ENCODE assay signal across 9 cellular contexts in the genomic region with DNA sequence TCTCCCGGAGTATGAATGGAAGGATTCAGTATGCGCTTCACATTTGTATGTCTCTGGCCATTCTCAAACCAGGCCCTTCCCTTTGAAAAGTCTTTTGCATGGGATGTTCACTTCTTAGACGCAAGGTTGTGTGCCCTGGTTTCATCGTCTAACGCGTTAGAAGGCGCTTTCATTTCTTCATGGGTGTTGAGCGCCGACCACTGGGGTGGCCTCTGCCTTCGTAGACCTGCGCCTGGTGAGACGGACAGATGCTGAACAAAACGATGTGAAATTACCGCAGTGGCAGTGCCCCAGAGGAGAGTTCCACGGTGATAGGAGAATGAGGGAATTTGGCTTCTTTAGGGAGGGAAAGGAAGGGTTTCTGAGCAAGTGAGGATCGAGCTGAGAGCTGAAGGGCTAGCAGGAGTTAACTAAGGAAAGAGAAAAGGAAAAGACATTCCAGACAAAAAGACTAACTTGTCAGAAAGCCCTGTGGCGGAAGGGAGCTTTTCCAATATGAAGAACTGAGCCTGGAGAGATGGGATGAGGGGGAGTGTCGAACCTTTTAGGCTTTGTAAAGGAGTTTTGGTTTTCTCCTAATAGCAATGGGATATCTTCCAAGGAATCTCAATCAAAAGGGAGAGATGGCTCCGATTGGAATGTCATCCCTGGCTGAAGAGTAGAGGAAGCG. TPM values are rescaled to one million over a fixed set of nuclear protein-coding genes. Genes with fewer than 3 reads are reported as not detected.
DNase-seq lines count a peak whose midpoint lies in the region; ATAC-seq and TF ChIP-seq lines count a peak whose summit lies in the region.
"Had no signal": no experiment of that assay in that cellular context is flagged by ENCODE, and none has a peak within 500 bp of the region (broad histone marks: within the 10 kb centered on the region; RNA-seq: fewer than 3 reads in every experiment).

No MANE protein-coding gene starts in this region.

- H3K9ac ChIP-seq in HCT116 (ENCODE audit: low read length), result peak overlapping the region; percentile 95

- H3K36me3 ChIP-seq in HCT116 (ENCODE audit: control insufficient read depth in 1 of 2, insufficient read depth in 2 of 2, low read length in 2 of 2), result no peaks in the 10 kb centered on the region
- H3K36me3 ChIP-seq in gastrocnemius medialis, result no peaks in the 10 kb centered on the region

- no peak for ATAC-seq in HCT116
- ATAC-seq in activated T-helper 17 cell treated with anti-CD3 and anti-CD28 coated beads, Interleukin-2, amount 50 U/mL, for 72 hours (replicated peaks), result peak; percentile 15
- ATAC-seq in gastrocnemius medialis, result no peak

- no peaks in the 10 kb centered on the region for H4K20me1 ChIP-seq in HCT116 (ENCODE audit: insufficient read depth)

- H3K9me3 ChIP-seq in HCT116 (ENCODE audit: control insufficient read depth in 1 of 2, insufficient read depth in 1 of 2, low read depth in 1 of 2, low read length in 2 of 2) (no peaks in the 10 kb centered on the region), gastrocnemius medialis (no peaks in the 10 kb centered on the region)

- H3K27ac ChIP-seq in HCT116 (ENCODE audit: low read depth, low read length) (peak overlapping the region; percentile 82), gastrocnemius medialis (peak overlapping the region; percentile 90 to 98 (median 94))

- peak overlapping the region; percentile 46 for H2AFZ ChIP-seq in HCT116 (ENCODE audit: low read depth, low read length, poor library complexity, severe bottlenecking)

- RAD21 ChIA-PET in HCT116 (lab: Charles Lee; ENCODE audit: low non-redundant PET in 1 of 2, low total read pairs in 2 of 2, uncharacterized antibody in 2 of 2, unreplicated experiment in 2 of 2), result no interaction called here

- H3K4me3 Mint-ChIP-seq in activated T-helper 17 cell treated with anti-CD3 and anti-CD28 coated beads, Interleukin-2, amount 50 U/mL, for 72 hours, result no peak overlapping the region
- no peak overlapping the region for H3K4me3 Mint-ChIP-seq in glutamatergic neuron (ENCODE audit: unreplicated experiment)
- H3K4me3 Mint-ChIP-seq: mesothelial cell of epicardium had no signal

- peak overlapping the region; percentile 91 to 99 for H3K4me3 ChIP-seq in HCT116 (replicated peaks in 1 of 2; ENCODE audit: low read depth in 1 of 2, low read length in 2 of 2)
- H3K4me3 ChIP-seq in gastrocnemius medialis, result peak overlapping the region; percentile 63 to 98 (median 79)

- TF ChIP-seq POLR2A in HCT116 (IDR thresholded peaks at IDR 0.05; ENCODE audit: borderline replicate concordance, extremely low read depth, insufficient read depth, insufficient read length) (no peak), gastrocnemius medialis (IDR thresholded peaks at IDR 0.05) (no peak)

- peak in 1 of 3 experiments; percentile 5; a peak in 1 of 6 replicates for TF ChIP-seq CTCF in HCT116 (IDR thresholded peaks at IDR 0.05 in 2 of 3, conservative IDR thresholded peaks at IDR 0.05 in 1 of 3; ENCODE audit: borderline replicate concordance in 1 of 3, insufficient read depth in 1 of 3, low read depth in 2 of 3, low read length in 2 of 3)
- no peak for TF ChIP-seq CTCF in glutamatergic neuron (IDR thresholded peaks at IDR 0.05; ENCODE audit: partially characterized antibody, unreplicated experiment)
- TF ChIP-seq CTCF in gastrocnemius medialis (IDR thresholded peaks at IDR 0.05 in 4 of 5, conservative IDR thresholded peaks at IDR 0.05 in 1 of 5), result peak in 1 of 5 experiments; percentile 23

- H3K27me3 ChIP-seq in HCT116 (ENCODE audit: insufficient read depth, low read length) (no peaks in the 10 kb centered on the region), gastrocnemius medialis (no peaks in the 10 kb centered on the region)

- no peaks in the 10 kb centered on the region for H3K9me2 ChIP-seq in HCT116 (ENCODE audit: insufficient read depth)

- H3K4me1 ChIP-seq in HCT116 (ENCODE audit: control insufficient read depth in 1 of 2, insufficient read depth in 2 of 2, low read length in 2 of 2) (peaks cover 3 to 22% of the 10 kb centered on the region in 2 experiments; a peak in 3 of 4 replicates), gastrocnemius medialis (peaks cover 56 to 61% of the 10 kb centered on the region in 2 donors)

- TSS peak; percentile 79 for BruUV-seq in HCT116 (replicated peaks; lab: Mats Ljungman, UMichigan)

- CTCF ChIA-PET in HCT116 (lab: Charles Lee), result interaction anchor here (1.2 to 1.8 kb wide), 2 partner anchors 86 to 88 kb away, joined by 3 to 4 read pairs; no protein-coding TSS in a partner anchor

- no peak overlapping the region for H3K27ac Mint-ChIP-seq in activated T-helper 17 cell treated with anti-CD3 and anti-CD28 coated beads, Interleukin-2, amount 50 U/mL, for 72 hours
- H3K27ac Mint-ChIP-seq in glutamatergic neuron (ENCODE audit: unreplicated experiment), result no peak overlapping the region
- H3K27ac Mint-ChIP-seq: mesothelial cell of epicardium had no signal

- TF ChIP-seq RAD21 in HCT116 (IDR thresholded peaks at IDR 0.05; ENCODE audit: low read depth), result peak; percentile 30; the same call in 1 of the 2 replicates

- POLR2A ChIA-PET in HCT116 (lab: Charles Lee), result interaction anchor here (1.2 to 1.8 kb wide), 3 partner anchors 11 to 93 kb away, joined by 3 to 10 read pairs (median 3); a partner anchor contains a TSS

- intact Hi-C loops in HCT116 (cut with micrococcal nuclease), result loop anchor here (2.0 to 5.0 kb wide), 3 partner anchors 77 to 176 kb away; a partner anchor contains a TSS
- intact Hi-C loops in gastrocnemius medialis (cut with DNase I; ENCODE audit: low total_unique reads), result loop anchor here (2.0 to 10.0 kb wide), 4 partner anchors 76 to 204 kb away; a partner anchor contains a TSS

- in situ Hi-C loops in gastrocnemius medialis (cut with MboI; ENCODE audit: low sequenced_read_pairs in 4 of 4), result loop anchor here in 1 of 4 donors (10.0 kb wide), 1 partner anchor 86 kb away; no protein-coding TSS in a partner anchor

- H3K36me3 Mint-ChIP-seq in activated T-helper 17 cell treated with anti-CD3 and anti-CD28 coated beads, Interleukin-2, amount 50 U/mL, for 72 hours (ENCODE audit: low read depth), result peaks cover 30% of the 10 kb centered on the region
- H3K36me3 Mint-ChIP-seq in glutamatergic neuron (ENCODE audit: unreplicated experiment), result no peaks in the 10 kb centered on the region
- H3K36me3 Mint-ChIP-seq: mesothelial cell of epicardium had no signal

- H3K4me2 ChIP-seq in HCT116 (ENCODE audit: low read length), result peak overlapping the region; percentile 96

- no peaks in the 10 kb centered on the region for H3K27me3 Mint-ChIP-seq in activated T-helper 17 cell treated with anti-CD3 and anti-CD28 coated beads, Interleukin-2, amount 50 U/mL, for 72 hours
- peaks cover 7% of the 10 kb centered on the region for H3K27me3 Mint-ChIP-seq in glutamatergic neuron (ENCODE audit: unreplicated experiment)

- peaks cover 14% of the 10 kb centered on the region for H3K4me1 Mint-ChIP-seq in activated T-helper 17 cell treated with anti-CD3 and anti-CD28 coated beads, Interleukin-2, amount 50 U/mL, for 72 hours
- H3K4me1 Mint-ChIP-seq in glutamatergic neuron (ENCODE audit: low read depth, unreplicated experiment), result peaks cover 22% of the 10 kb centered on the region

- H3K9me3 Mint-ChIP-seq in activated T-helper 17 cell treated with anti-CD3 and anti-CD28 coated beads, Interleukin-2, amount 50 U/mL, for 72 hours, result no peaks in the 10 kb centered on the region
- peaks cover 5% of the 10 kb centered on the region for H3K9me3 Mint-ChIP-seq in glutamatergic neuron (ENCODE audit: unreplicated experiment)
- H3K9me3 Mint-ChIP-seq: mesothelial cell of epicardium had no signal

- H3K79me2 ChIP-seq in HCT116 (ENCODE audit: insufficient read depth, low read length), result peaks cover 90% of the 10 kb centered on the region

- DNase-seq in NCI-H1092 treated with DMSO at 0.1 percent for 48 hours (lab: John Stamatoyannopoulos, UW) (peak; percentile 66), NCI-H1092 (lab: John Stamatoyannopoulos, UW) (no peak), HCT116 (ENCODE audit: low read depth, low spot score) (no peak), NCI-H2227 treated with DMSO at 0.1 percent for 48 hours (lab: John Stamatoyannopoulos, UW) (peak; percentile 54), glutamatergic neuron (peak; percentile 35), gastrocnemius medialis (no peak), NCI-H345 (lab: John Stamatoyannopoulos, UW) (no peak)

TF ChIP-seq in HCT116, 20 proteins besides CTCF, POLR2A, EP300 and RAD21 (continues in another document):
- no peak for TF ChIP-seq EGR1 (IDR thresholded peaks at IDR 0.05; ENCODE audit: low read depth)
- TF ChIP-seq TCF7L2 (IDR thresholded peaks at IDR 0.05; ENCODE audit: borderline replicate concordance, extremely low read depth, insufficient read depth, insufficient read length), result no peak
- peak; percentile 9; the same call in 1 of the 2 replicates for TF ChIP-seq SIN3A (IDR thresholded peaks at IDR 0.05; ENCODE audit: low read depth)
- TF ChIP-seq EZH2phosphoT487 (IDR thresholded peaks at IDR 0.05; ENCODE audit: borderline replicate concordance), result no peak
- TF ChIP-seq FOSL1 (IDR thresholded peaks at IDR 0.05; ENCODE audit: low read depth), result no peak

RNA-seq across cellular contexts. Expression of a gene that starts 0.9 kb away (rescaled TPM):
- 30.6 TPM for total RNA-seq in HCT116 (2021; ENCODE audit: unreplicated experiment)
- 11.1 and 15.3 TPM in 2 replicates for polyA plus RNA-seq in HCT116 (2012)
- 10 to 100 TPM; 28.9 to 32.9 TPM for total RNA-seq in activated T-helper 17 cell treated with anti-CD3 and anti-CD28 coated beads, Interleukin-2, amount 50 U/mL, for 72 hours
- total RNA-seq in glutamatergic neuron (ENCODE audit: unreplicated experiment), result 53.0 TPM
- total RNA-seq in gastrocnemius medialis, result 10 to 100 TPM; 14.5 to 21.9 (median 17.7) TPM

RNA-seq across cellular contexts. Expression of a gene that starts 1.3 kb away (rescaled TPM):
- 28.3 TPM for total RNA-seq in HCT116 (2021; ENCODE audit: unreplicated experiment)
- polyA plus RNA-seq in HCT116 (2012), result 8.8 and 9.9 TPM in 2 replicates
- 10 to 100 TPM; 42.2 to 61.2 TPM for total RNA-seq in activated T-helper 17 cell treated with anti-CD3 and anti-CD28 coated beads, Interleukin-2, amount 50 U/mL, for 72 hours
- total RNA-seq in glutamatergic neuron (ENCODE audit: unreplicated experiment), result 65.9 TPM
- 10 to 100 TPM; 11.5 to 18.8 (median 16.5) TPM for total RNA-seq in gastrocnemius medialis

RNA-seq across cellular contexts. Expression of a gene that starts 38.0 kb away (rescaled TPM):
- total RNA-seq in HCT116 (2021; ENCODE audit: unreplicated experiment) (20.8 TPM), glutamatergic neuron (ENCODE audit: unreplicated experiment) (30.7 TPM), gastrocnemius medialis (10 to 100 TPM; 24.4 to 47.6 (median 29.2) TPM)
- polyA plus RNA-seq in HCT116 (2012), result 9.7 and 17.6 TPM in 2 replicates
- total RNA-seq in activated T-helper 17 cell treated with anti-CD3 and anti-CD28 coated beads, Interleukin-2, amount 50 U/mL, for 72 hours, result 10 to 100 TPM; 21.5 to 31.7 TPM

Comparison
In these comparisons a context has a peak if more than half of its experiments do, and no peak if none do; other contexts are left out.
1. DNase-seq: peak in NCI-H1092 treated with DMSO at 0.1 percent for 48 hours (single experiment), NCI-H2227 treated with DMSO at 0.1 percent for 48 hours (single experiment) and glutamatergic neuron (single experiment); none in NCI-H1092 (single experiment), HCT116 (single experiment), gastrocnemius medialis (0 of 2) and NCI-H345 (single experiment).